ENCODE assay signal across 19 cellular contexts in the genomic region with DNA sequence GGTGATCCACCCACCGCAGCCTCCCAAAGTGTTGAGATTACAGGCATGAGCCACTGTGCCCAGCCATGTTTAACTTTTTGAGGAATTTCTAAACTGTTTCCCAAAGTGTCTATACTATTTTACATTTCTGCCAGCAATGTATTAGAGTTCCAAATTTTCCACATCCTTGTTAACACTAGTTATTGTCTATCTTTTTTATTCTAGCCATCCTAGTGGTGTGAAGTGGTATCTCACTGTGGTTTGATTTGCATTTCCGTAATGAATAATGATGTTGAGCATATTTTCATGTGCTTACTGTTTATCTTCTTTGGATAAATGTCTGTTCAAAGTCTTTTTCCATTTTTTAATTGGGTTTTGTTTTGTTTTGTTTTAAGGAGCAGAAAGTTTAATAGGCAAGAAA. TPM values are rescaled to one million over a fixed set of nuclear protein-coding genes. Genes with fewer than 3 reads are reported as not detected.
A peak's percentile ranks its signal among the peaks of the same experiment; 100 is the strongest.
DNase-seq lines count a peak whose midpoint lies in the region; ATAC-seq and TF ChIP-seq lines count a peak whose summit lies in the region.
"Had no signal": no experiment of that assay in that cellular context is flagged by ENCODE, and none has a peak within 500 bp of the region (broad histone marks: within the 10 kb centered on the region; RNA-seq: fewer than 3 reads in every experiment).

No MANE protein-coding gene starts in this region.

- H3K4me1 ChIP-seq in endodermal cell (ENCODE audit: control insufficient read depth, insufficient read depth, low read length): no peaks in the 10 kb centered on the region
- H3K4me1 ChIP-seq: BLaER1 treated with 17β-estradiol and CSF1 and Interleukin-3, amounts not matched to agents 10 nM and 100 nM; SJCRH30 had no signal

- H3K36me3 Mint-ChIP-seq in activated naive CD4-positive, alpha-beta T cell treated with anti-CD3 and anti-CD28 coated beads, Interleukin-2, amount 50 U/mL, for 72 hours: peaks cover 20 to 26% of the 10 kb centered on the region in 2 donors
- H3K36me3 Mint-ChIP-seq in endodermal cell (ENCODE audit: low read depth) (no peaks in the 10 kb centered on the region), neural crest cell (ENCODE audit: low read depth) (peaks cover 12% of the 10 kb centered on the region), type B pancreatic cell (no peaks in the 10 kb centered on the region)
- H3K36me3 Mint-ChIP-seq in activated CD8-positive, alpha-beta T cell treated with anti-CD3 and anti-CD28 coated beads for 36 hours (ENCODE audit: low read depth): no peaks in the 10 kb centered on the region

- DNase-seq in activated naive CD4-positive, alpha-beta T cell treated with anti-CD3 and anti-CD28 coated beads, Interleukin-2, amount 50 U/mL, for 72 hours (ENCODE audit: low spot score in 2 of 2): no peak
- DNase-seq in activated naive CD4-positive, alpha-beta T cell treated with Interleukin-2 at 50 U/mL for 16 hours: no peak
- DNase-seq in endodermal cell (no peak), neural crest cell (ENCODE audit: low read depth, low spot score) (no peak), type B pancreatic cell (ENCODE audit: extremely low spot score, unreplicated experiment) (no peak)
- no peak for DNase-seq in activated T-cell treated with anti-CD3 and anti-CD28 coated beads, Interleukin-2, amount 50 U/mL, for 48 hours
- no peak for DNase-seq in activated CD8-positive, alpha-beta T cell treated with anti-CD3 and anti-CD28 coated beads for 36 hours
- DNase-seq: CD8-positive, alpha-beta memory T cell; Kasumi-1; MM.1S; NCI-H187; NCI-H2171; NCI-H446 treated with DMSO at 0.1 percent for 48 hours; NCI-H748 treated with DMSO at 0.1 percent for 48 hours; PC-3; SJCRH30 had no signal

- H3K27me3 ChIP-seq in endodermal cell (ENCODE audit: control insufficient read depth, insufficient read depth, low read length, poor library complexity, severe bottlenecking): no peaks in the 10 kb centered on the region
- H3K27me3 ChIP-seq: BLaER1 treated with 17β-estradiol and CSF1 and Interleukin-3, amounts not matched to agents 10 nM and 100 nM; SJCRH30 had no signal

- peaks cover 13 to 23% of the 10 kb centered on the region in 2 donors for H3K9me3 Mint-ChIP-seq in activated naive CD4-positive, alpha-beta T cell treated with anti-CD3 and anti-CD28 coated beads, Interleukin-2, amount 50 U/mL, for 72 hours
- peaks cover 34% of the 10 kb centered on the region for H3K9me3 Mint-ChIP-seq in endodermal cell
- peaks cover 12% of the 10 kb centered on the region for H3K9me3 Mint-ChIP-seq in neural crest cell
- peaks cover 12% of the 10 kb centered on the region for H3K9me3 Mint-ChIP-seq in type B pancreatic cell
- peaks cover 17% of the 10 kb centered on the region for H3K9me3 Mint-ChIP-seq in activated CD8-positive, alpha-beta T cell treated with anti-CD3 and anti-CD28 coated beads for 36 hours

- WGBS in endodermal cell (ENCODE audit: insufficient coverage in 1 of 2, insufficient read length in 1 of 2), 2 experiments: 100% methylated on average over 1 to 2 of the region's 2 CpGs

- H3K27ac Mint-ChIP-seq in activated naive CD4-positive, alpha-beta T cell treated with anti-CD3 and anti-CD28 coated beads, Interleukin-2, amount 50 U/mL, for 72 hours: peak overlapping the region; percentile 68
- H3K27ac Mint-ChIP-seq in endodermal cell: no peak overlapping the region
- H3K27ac Mint-ChIP-seq in neural crest cell (ENCODE audit: unreplicated experiment): no peak overlapping the region
- no peak overlapping the region for H3K27ac Mint-ChIP-seq in type B pancreatic cell
- H3K27ac Mint-ChIP-seq in activated CD8-positive, alpha-beta T cell treated with anti-CD3 and anti-CD28 coated beads for 36 hours: no peak overlapping the region

- H3K27me3 Mint-ChIP-seq in endodermal cell (ENCODE audit: insufficient read depth): peaks cover 2% of the 10 kb centered on the region
- H3K27me3 Mint-ChIP-seq in neural crest cell (ENCODE audit: low read depth): peaks cover 2% of the 10 kb centered on the region
- no peaks in the 10 kb centered on the region for H3K27me3 Mint-ChIP-seq in type B pancreatic cell
- no peaks in the 10 kb centered on the region for H3K27me3 Mint-ChIP-seq in activated CD8-positive, alpha-beta T cell treated with anti-CD3 and anti-CD28 coated beads for 36 hours

- H3K9ac ChIP-seq in endodermal cell (ENCODE audit: extremely low read depth, low read length, poor library complexity, severe bottlenecking): no peak overlapping the region
- H3K9ac ChIP-seq: BLaER1 treated with 17β-estradiol and CSF1 and Interleukin-3, amounts not matched to agents 10 nM and 100 nM had no signal

- TF ChIP-seq CTCF in endodermal cell (conservative IDR thresholded peaks at IDR 0.05): peak; percentile 54
- TF ChIP-seq CTCF in neural crest cell (conservative IDR thresholded peaks at IDR 0.05): peak; percentile 41
- peak; percentile 61 for TF ChIP-seq CTCF in type B pancreatic cell (conservative IDR thresholded peaks at IDR 0.05)
- TF ChIP-seq CTCF in activated CD8-positive, alpha-beta T cell treated with anti-CD3 and anti-CD28 coated beads for 36 hours (IDR thresholded peaks at IDR 0.05): no peak

- no peak for ATAC-seq in activated naive CD4-positive, alpha-beta T cell treated with anti-CD3 and anti-CD28 coated beads, Interleukin-2, amount 50 U/mL, for 72 hours
- ATAC-seq in activated CD8-positive, alpha-beta T cell treated with anti-CD3 and anti-CD28 coated beads for 36 hours: no peak
- ATAC-seq in GM21528 (IDR thresholded peaks at IDR 0.05; ENCODE audit: low FRiP score, unreplicated experiment): no peak
- ATAC-seq: PC-3 had no signal

- CTCF ChIA-PET in activated CD8-positive, alpha-beta T cell treated with anti-CD3 and anti-CD28 coated beads for 36 hours (lab: Charles Lee): no interaction called here

- peaks cover 27% of the 10 kb centered on the region for H3K9me3 ChIP-seq in endodermal cell (ENCODE audit: control insufficient read depth, low read length)

- H3K4me1 Mint-ChIP-seq in endodermal cell (no peaks in the 10 kb centered on the region), neural crest cell (no peaks in the 10 kb centered on the region), type B pancreatic cell (ENCODE audit: unreplicated experiment) (no peaks in the 10 kb centered on the region)
- H3K4me1 Mint-ChIP-seq in activated CD8-positive, alpha-beta T cell treated with anti-CD3 and anti-CD28 coated beads for 36 hours (ENCODE audit: low read depth): no peaks in the 10 kb centered on the region
- H3K4me1 Mint-ChIP-seq: CD8-positive, alpha-beta memory T cell had no signal

- H3K4me3 Mint-ChIP-seq in endodermal cell (no peak overlapping the region), neural crest cell (no peak overlapping the region), type B pancreatic cell (no peak overlapping the region)
- H3K4me3 Mint-ChIP-seq in activated CD8-positive, alpha-beta T cell treated with anti-CD3 and anti-CD28 coated beads for 36 hours: no peak overlapping the region
- H3K4me3 Mint-ChIP-seq: CD8-positive, alpha-beta memory T cell had no signal

- no peak overlapping the region for H3K27ac ChIP-seq in endodermal cell (ENCODE audit: low read depth, low read length)
- H3K27ac ChIP-seq: BLaER1 treated with 17β-estradiol and CSF1 and Interleukin-3, amounts not matched to agents 10 nM and 100 nM; RWPE1; SJCRH30 had no signal

- intact Hi-C loops in activated CD8-positive, alpha-beta T cell treated with anti-CD3 and anti-CD28 coated beads for 36 hours (cut with micrococcal nuclease): no loop called here

- no peak overlapping the region for H3K4me3 ChIP-seq in endodermal cell (ENCODE audit: low read length)
- H3K4me3 ChIP-seq: BLaER1 treated with 17β-estradiol and CSF1 and Interleukin-3, amounts not matched to agents 10 nM and 100 nM; SJCRH30 had no signal

- H3K36me3 ChIP-seq in endodermal cell (ENCODE audit: control insufficient read depth, insufficient read depth, low read length): no peaks in the 10 kb centered on the region
- H3K36me3 ChIP-seq: SJCRH30 had no signal

- POLR2A ChIA-PET in activated CD8-positive, alpha-beta T cell treated with anti-CD3 and anti-CD28 coated beads for 36 hours (lab: Charles Lee): no interaction called here

RNA-seq across cellular contexts. Expression of gene TXNRD1, which starts 14.7 kb away (rescaled TPM):
- total RNA-seq in activated naive CD4-positive, alpha-beta T cell treated with anti-CD3 and anti-CD28 coated beads, Interleukin-2, amount 50 U/mL, for 72 hours: 100 to 1,000 TPM in 1 of 2 donors, 10 to 100 TPM in 1; 86.4 to 160 TPM
- total RNA-seq in endodermal cell (100 to 1,000 TPM in 1 of 2 donors, 10 to 100 TPM in 1; 83.4 to 144 TPM), neural crest cell (105 and 107 TPM in 2 replicates), type B pancreatic cell (ENCODE audit: low replicate concordance) (94.7 and 157 TPM in 2 replicates)
- polyA plus RNA-seq in endodermal cell (2013, experiment 1 of 2): 65.8 TPM
- polyA plus RNA-seq in endodermal cell (2013, experiment 2 of 2): 59.8 TPM
- total RNA-seq in activated CD8-positive, alpha-beta T cell treated with anti-CD3 and anti-CD28 coated beads for 36 hours: 10 to 100 TPM; 87.9 to 89.0 TPM

Comparison
In these comparisons a context has a peak if more than half of its experiments do, and no peak if none do; other contexts are left out.
1. H3K27ac Mint-ChIP-seq: peak in activated naive CD4-positive, alpha-beta T cell treated with anti-CD3 and anti-CD28 coated beads, Interleukin-2, amount 50 U/mL, for 72 hours (2 of 2); none in endodermal cell (single experiment), neural crest cell (single experiment), type B pancreatic cell (single experiment) and activated CD8-positive, alpha-beta T cell treated with anti-CD3 and anti-CD28 coated beads for 36 hours (single experiment).